In the genomic region with DNA sequence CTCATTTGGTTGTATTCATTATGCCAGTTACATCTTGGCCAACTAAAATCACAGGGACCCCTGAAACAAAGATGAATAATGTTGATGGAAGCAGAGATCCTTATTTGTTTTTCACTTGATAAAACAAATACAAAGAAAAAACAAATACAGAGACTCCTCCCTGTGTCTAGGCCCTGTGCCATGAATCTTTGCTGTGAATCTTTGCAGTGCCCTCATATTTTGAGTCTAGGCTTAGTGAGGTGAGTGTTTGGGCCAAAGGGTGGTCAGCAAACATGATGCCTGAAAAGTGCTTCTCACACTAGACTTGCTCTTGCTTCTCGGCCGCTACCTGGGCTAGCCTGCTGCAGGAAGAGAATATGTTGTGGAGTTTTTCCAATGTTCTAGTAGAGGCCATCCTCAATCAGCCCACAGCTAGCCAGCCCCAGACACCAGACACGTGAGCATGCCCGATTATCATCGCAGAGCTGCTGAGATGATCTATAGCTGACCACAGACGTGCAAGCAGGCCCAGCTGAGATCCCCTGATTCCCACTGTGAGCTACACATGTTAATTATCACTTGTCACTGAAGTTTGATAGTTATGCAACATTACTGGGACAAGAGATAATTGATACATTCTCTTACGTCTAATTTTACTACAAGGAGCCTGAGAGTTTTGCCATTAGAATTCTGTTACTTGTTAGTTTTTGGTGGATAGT, we compare ENCODE assay signal across 1 cellular context.
TF ChIP-seq lines count a peak whose summit lies in the region.

No MANE protein-coding gene starts in this region.

TF ChIP-seq in K562, 482 proteins besides CTCF, POLR2A, EP300 and RAD21 (continued from another document and continues in another):
- TF ChIP-seq, protein P1, sequence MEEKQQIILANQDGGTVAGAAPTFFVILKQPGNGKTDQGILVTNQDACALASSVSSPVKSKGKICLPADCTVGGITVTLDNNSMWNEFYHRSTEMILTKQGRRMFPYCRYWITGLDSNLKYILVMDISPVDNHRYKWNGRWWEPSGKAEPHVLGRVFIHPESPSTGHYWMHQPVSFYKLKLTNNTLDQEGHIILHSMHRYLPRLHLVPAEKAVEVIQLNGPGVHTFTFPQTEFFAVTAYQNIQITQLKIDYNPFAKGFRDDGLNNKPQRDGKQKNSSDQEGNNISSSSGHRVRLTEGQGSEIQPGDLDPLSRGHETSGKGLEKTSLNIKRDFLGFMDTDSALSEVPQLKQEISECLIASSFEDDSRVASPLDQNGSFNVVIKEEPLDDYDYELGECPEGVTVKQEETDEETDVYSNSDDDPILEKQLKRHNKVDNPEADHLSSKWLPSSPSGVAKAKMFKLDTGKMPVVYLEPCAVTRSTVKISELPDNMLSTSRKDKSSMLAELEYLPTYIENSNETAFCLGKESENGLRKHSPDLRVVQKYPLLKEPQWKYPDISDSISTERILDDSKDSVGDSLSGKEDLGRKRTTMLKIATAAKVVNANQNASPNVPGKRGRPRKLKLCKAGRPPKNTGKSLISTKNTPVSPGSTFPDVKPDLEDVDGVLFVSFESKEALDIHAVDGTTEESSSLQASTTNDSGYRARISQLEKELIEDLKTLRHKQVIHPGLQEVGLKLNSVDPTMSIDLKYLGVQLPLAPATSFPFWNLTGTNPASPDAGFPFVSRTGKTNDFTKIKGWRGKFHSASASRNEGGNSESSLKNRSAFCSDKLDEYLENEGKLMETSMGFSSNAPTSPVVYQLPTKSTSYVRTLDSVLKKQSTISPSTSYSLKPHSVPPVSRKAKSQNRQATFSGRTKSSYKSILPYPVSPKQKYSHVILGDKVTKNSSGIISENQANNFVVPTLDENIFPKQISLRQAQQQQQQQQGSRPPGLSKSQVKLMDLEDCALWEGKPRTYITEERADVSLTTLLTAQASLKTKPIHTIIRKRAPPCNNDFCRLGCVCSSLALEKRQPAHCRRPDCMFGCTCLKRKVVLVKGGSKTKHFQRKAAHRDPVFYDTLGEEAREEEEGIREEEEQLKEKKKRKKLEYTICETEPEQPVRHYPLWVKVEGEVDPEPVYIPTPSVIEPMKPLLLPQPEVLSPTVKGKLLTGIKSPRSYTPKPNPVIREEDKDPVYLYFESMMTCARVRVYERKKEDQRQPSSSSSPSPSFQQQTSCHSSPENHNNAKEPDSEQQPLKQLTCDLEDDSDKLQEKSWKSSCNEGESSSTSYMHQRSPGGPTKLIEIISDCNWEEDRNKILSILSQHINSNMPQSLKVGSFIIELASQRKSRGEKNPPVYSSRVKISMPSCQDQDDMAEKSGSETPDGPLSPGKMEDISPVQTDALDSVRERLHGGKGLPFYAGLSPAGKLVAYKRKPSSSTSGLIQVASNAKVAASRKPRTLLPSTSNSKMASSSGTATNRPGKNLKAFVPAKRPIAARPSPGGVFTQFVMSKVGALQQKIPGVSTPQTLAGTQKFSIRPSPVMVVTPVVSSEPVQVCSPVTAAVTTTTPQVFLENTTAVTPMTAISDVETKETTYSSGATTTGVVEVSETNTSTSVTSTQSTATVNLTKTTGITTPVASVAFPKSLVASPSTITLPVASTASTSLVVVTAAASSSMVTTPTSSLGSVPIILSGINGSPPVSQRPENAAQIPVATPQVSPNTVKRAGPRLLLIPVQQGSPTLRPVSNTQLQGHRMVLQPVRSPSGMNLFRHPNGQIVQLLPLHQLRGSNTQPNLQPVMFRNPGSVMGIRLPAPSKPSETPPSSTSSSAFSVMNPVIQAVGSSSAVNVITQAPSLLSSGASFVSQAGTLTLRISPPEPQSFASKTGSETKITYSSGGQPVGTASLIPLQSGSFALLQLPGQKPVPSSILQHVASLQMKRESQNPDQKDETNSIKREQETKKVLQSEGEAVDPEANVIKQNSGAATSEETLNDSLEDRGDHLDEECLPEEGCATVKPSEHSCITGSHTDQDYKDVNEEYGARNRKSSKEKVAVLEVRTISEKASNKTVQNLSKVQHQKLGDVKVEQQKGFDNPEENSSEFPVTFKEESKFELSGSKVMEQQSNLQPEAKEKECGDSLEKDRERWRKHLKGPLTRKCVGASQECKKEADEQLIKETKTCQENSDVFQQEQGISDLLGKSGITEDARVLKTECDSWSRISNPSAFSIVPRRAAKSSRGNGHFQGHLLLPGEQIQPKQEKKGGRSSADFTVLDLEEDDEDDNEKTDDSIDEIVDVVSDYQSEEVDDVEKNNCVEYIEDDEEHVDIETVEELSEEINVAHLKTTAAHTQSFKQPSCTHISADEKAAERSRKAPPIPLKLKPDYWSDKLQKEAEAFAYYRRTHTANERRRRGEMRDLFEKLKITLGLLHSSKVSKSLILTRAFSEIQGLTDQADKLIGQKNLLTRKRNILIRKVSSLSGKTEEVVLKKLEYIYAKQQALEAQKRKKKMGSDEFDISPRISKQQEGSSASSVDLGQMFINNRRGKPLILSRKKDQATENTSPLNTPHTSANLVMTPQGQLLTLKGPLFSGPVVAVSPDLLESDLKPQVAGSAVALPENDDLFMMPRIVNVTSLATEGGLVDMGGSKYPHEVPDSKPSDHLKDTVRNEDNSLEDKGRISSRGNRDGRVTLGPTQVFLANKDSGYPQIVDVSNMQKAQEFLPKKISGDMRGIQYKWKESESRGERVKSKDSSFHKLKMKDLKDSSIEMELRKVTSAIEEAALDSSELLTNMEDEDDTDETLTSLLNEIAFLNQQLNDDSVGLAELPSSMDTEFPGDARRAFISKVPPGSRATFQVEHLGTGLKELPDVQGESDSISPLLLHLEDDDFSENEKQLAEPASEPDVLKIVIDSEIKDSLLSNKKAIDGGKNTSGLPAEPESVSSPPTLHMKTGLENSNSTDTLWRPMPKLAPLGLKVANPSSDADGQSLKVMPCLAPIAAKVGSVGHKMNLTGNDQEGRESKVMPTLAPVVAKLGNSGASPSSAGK (IDR thresholded peaks at IDR 0.05): no peak
- no peak for TF ChIP-seq EP400 (IDR thresholded peaks at IDR 0.05)
- no peak for TF ChIP-seq ZKSCAN8 (CRISPR knock-in tag; IDR thresholded peaks at IDR 0.05)
- no peak for TF ChIP-seq ZNF41 (CRISPR knock-in tag; conservative IDR thresholded peaks at IDR 0.05)
- no peak for TF ChIP-seq TGIF2 (CRISPR knock-in tag; IDR thresholded peaks at IDR 0.05)
- TF ChIP-seq, protein P2, sequence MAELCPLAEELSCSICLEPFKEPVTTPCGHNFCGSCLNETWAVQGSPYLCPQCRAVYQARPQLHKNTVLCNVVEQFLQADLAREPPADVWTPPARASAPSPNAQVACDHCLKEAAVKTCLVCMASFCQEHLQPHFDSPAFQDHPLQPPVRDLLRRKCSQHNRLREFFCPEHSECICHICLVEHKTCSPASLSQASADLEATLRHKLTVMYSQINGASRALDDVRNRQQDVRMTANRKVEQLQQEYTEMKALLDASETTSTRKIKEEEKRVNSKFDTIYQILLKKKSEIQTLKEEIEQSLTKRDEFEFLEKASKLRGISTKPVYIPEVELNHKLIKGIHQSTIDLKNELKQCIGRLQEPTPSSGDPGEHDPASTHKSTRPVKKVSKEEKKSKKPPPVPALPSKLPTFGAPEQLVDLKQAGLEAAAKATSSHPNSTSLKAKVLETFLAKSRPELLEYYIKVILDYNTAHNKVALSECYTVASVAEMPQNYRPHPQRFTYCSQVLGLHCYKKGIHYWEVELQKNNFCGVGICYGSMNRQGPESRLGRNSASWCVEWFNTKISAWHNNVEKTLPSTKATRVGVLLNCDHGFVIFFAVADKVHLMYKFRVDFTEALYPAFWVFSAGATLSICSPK (IDR thresholded peaks at IDR 0.05; ENCODE audit: borderline replicate concordance): no peak
- TF ChIP-seq NFIC (IDR thresholded peaks at IDR 0.05): peak; percentile 61
- TF ChIP-seq STAT5A (IDR thresholded peaks at IDR 0.05; ENCODE audit: borderline replicate concordance, low read length): peak; percentile 75; the same call in 1 of the 2 replicates
- no peak for TF ChIP-seq NR2F6 (CRISPR knock-in tag; IDR thresholded peaks at IDR 0.05)
- peak; percentile 80 for TF ChIP-seq TCF3 (CRISPR knock-in tag; IDR thresholded peaks at IDR 0.05)
- TF ChIP-seq KLF13 (tag; IDR thresholded peaks at IDR 0.05; ENCODE audit: borderline replicate concordance, low read depth): no peak
- no peak for TF ChIP-seq SNIP1 (IDR thresholded peaks at IDR 0.05; ENCODE audit: low read depth)
- TF ChIP-seq, protein P3, sequence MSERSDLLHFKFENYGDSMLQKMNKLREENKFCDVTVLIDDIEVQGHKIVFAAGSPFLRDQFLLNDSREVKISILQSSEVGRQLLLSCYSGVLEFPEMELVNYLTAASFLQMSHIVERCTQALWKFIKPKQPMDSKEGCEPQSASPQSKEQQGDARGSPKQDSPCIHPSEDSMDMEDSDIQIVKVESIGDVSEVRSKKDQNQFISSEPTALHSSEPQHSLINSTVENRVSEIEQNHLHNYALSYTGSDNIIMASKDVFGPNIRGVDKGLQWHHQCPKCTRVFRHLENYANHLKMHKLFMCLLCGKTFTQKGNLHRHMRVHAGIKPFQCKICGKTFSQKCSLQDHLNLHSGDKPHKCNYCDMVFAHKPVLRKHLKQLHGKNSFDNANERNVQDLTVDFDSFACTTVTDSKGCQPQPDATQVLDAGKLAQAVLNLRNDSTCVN (CRISPR knock-in tag; IDR thresholded peaks at IDR 0.05): no peak
- TF ChIP-seq HDGF (IDR thresholded peaks at IDR 0.05): no peak
- no peak for TF ChIP-seq GABPA (tag; conservative IDR thresholded peaks at IDR 0.05; ENCODE audit: low read depth)
- TF ChIP-seq, protein P4, sequence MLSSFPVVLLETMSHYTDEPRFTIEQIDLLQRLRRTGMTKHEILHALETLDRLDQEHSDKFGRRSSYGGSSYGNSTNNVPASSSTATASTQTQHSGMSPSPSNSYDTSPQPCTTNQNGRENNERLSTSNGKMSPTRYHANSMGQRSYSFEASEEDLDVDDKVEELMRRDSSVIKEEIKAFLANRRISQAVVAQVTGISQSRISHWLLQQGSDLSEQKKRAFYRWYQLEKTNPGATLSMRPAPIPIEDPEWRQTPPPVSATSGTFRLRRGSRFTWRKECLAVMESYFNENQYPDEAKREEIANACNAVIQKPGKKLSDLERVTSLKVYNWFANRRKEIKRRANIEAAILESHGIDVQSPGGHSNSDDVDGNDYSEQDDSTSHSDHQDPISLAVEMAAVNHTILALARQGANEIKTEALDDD (IDR thresholded peaks at IDR 0.05): no peak
- TF ChIP-seq, protein P5, sequence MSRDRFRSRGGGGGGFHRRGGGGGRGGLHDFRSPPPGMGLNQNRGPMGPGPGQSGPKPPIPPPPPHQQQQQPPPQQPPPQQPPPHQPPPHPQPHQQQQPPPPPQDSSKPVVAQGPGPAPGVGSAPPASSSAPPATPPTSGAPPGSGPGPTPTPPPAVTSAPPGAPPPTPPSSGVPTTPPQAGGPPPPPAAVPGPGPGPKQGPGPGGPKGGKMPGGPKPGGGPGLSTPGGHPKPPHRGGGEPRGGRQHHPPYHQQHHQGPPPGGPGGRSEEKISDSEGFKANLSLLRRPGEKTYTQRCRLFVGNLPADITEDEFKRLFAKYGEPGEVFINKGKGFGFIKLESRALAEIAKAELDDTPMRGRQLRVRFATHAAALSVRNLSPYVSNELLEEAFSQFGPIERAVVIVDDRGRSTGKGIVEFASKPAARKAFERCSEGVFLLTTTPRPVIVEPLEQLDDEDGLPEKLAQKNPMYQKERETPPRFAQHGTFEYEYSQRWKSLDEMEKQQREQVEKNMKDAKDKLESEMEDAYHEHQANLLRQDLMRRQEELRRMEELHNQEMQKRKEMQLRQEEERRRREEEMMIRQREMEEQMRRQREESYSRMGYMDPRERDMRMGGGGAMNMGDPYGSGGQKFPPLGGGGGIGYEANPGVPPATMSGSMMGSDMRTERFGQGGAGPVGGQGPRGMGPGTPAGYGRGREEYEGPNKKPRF (IDR thresholded peaks at IDR 0.05; ENCODE audit: low read depth, low read length): no peak
- no peak for TF ChIP-seq TBP (optimal IDR thresholded peaks at IDR 0.05; ENCODE audit: low read depth, low read length)
- TF ChIP-seq, protein P6, sequence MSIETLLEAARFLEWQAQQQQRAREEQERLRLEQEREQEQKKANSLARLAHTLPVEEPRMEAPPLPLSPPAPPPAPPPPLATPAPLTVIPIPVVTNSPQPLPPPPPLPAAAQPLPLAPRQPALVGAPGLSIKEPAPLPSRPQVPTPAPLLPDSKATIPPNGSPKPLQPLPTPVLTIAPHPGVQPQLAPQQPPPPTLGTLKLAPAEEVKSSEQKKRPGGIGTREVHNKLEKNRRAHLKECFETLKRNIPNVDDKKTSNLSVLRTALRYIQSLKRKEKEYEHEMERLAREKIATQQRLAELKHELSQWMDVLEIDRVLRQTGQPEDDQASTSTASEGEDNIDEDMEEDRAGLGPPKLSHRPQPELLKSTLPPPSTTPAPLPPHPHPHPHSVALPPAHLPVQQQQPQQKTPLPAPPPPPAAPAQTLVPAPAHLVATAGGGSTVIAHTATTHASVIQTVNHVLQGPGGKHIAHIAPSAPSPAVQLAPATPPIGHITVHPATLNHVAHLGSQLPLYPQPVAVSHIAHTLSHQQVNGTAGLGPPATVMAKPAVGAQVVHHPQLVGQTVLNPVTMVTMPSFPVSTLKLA (conservative IDR thresholded peaks at IDR 0.05): peak in 1 of 2 experiments; percentile 47; a peak in 1 of 4 replicates
- TF ChIP-seq PYGO2 (tag; IDR thresholded peaks at IDR 0.05): no peak
- TF ChIP-seq HDAC1 (IDR thresholded peaks at IDR 0.05): peak in 1 of 2 experiments; percentile 77; a peak in 2 of 4 replicates
- 0 out of 3 replicates have a peak, but pooled peaks of 1 of the 2 experiments have one; percentile 16 for TF ChIP-seq CBX3 (IDR thresholded peaks at IDR 0.05; ENCODE audit: borderline replicate concordance in 1 of 2, low read length in 2 of 2)
- TF ChIP-seq MTA3 (IDR thresholded peaks at IDR 0.05; ENCODE audit: borderline replicate concordance): no peak
- TF ChIP-seq TFAM (CRISPR knock-in tag; conservative IDR thresholded peaks at IDR 0.05): no peak
- no peak for TF ChIP-seq ZBTB1 (CRISPR knock-in tag; IDR thresholded peaks at IDR 0.05; ENCODE audit: borderline replicate concordance, low read depth)
- TF ChIP-seq U2AF2 (optimal IDR thresholded peaks at IDR 0.05; ENCODE audit: low read depth, low read length): no peak
- no peak for TF ChIP-seq ZNF175 (CRISPR knock-in tag; IDR thresholded peaks at IDR 0.05; ENCODE audit: low read depth)
- TF ChIP-seq SIN3B (IDR thresholded peaks at IDR 0.05; ENCODE audit: low read depth): no peak
- TF ChIP-seq ATF1 (CRISPR knock-in tag; IDR thresholded peaks at IDR 0.05): no peak
- TF ChIP-seq ATF1 (tag; IDR thresholded peaks at IDR 0.05): 0 out of 2 replicates have a peak, but pooled peaks have one; percentile 28
- TF ChIP-seq, protein P7, sequence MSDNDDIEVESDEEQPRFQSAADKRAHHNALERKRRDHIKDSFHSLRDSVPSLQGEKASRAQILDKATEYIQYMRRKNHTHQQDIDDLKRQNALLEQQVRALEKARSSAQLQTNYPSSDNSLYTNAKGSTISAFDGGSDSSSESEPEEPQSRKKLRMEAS (CRISPR knock-in tag; IDR thresholded peaks at IDR 0.05): no peak
- TF ChIP-seq SOX6 (IDR thresholded peaks at IDR 0.05): peak; percentile 84
- TF ChIP-seq HNRNPLL (IDR thresholded peaks at IDR 0.05; ENCODE audit: low read depth, low read length, poor library complexity, severe bottlenecking): no peak
- TF ChIP-seq, protein P8, sequence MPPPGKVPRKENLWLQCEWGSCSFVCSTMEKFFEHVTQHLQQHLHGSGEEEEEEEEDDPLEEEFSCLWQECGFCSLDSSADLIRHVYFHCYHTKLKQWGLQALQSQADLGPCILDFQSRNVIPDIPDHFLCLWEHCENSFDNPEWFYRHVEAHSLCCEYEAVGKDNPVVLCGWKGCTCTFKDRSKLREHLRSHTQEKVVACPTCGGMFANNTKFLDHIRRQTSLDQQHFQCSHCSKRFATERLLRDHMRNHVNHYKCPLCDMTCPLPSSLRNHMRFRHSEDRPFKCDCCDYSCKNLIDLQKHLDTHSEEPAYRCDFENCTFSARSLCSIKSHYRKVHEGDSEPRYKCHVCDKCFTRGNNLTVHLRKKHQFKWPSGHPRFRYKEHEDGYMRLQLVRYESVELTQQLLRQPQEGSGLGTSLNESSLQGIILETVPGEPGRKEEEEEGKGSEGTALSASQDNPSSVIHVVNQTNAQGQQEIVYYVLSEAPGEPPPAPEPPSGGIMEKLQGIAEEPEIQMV (tag; conservative IDR thresholded peaks at IDR 0.05; ENCODE audit: low read depth): no peak
- TF ChIP-seq CREB1 (IDR thresholded peaks at IDR 0.05): peak; percentile 31; the same call in 1 of the 2 replicates
- 0 out of 2 replicates have a peak, but pooled peaks have one; percentile 23 for TF ChIP-seq CREB1 (CRISPR knock-in tag; IDR thresholded peaks at IDR 0.05)
- TF ChIP-seq CEBPG (CRISPR knock-in tag; IDR thresholded peaks at IDR 0.05): no peak
- TF ChIP-seq CEBPG (tag; conservative IDR thresholded peaks at IDR 0.05 in 1 of 2, IDR thresholded peaks at IDR 0.05 in 1 of 2): peak; percentile 44 to 84; a peak in 3 of 4 replicates
